ENCODE assay signal across 38 cellular contexts in the genomic region with DNA sequence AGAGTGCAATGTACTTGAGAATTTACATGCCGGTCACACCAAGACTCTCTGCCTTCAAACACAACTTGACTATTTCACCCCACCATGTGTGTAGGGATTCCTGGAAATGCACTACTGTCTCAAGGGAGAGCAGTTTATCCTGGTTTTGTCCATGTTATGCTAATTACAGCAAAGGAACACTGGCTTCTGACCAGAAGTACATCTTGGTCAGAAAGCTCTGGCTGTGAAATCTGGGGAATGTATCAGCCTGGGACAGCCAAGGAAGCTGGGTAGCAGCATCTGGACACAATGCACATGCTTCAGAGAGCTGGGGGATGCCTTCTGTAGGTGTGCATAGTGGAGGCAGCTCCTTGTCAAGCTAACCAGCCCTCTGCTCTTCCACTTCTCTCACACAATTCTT.
"Had no signal": no experiment of that assay in that cellular context is flagged by ENCODE, and none has a peak within 500 bp of the region (broad histone marks: within the 10 kb centered on the region; RNA-seq: fewer than 3 reads in every experiment).

No MANE protein-coding gene starts in this region.

- H3K27me3 ChIP-seq: Peyer's patch, SJSA1 had no signal

- DNase-seq: activated CD4-positive, alpha-beta T cell treated with anti-CD3 and anti-CD28 coated beads for 36 hours; activated CD4-positive, alpha-beta T cell treated with anti-CD3 and anti-CD28 coated beads, Interleukin-2, amount 10 ng/mL, durations not matched to agents 7 days and 5 days; activated CD4-positive, alpha-beta T cell treated with anti-CD3 and anti-CD28 coated beads, Interleukin-2, amount 50 U/mL, for 48 hours; activated CD8-positive, alpha-beta T cell treated with anti-CD3 and anti-CD28 coated beads, Interleukin-2, amount 10 ng/mL, durations not matched to agents 7 days and 5 days; activated gamma-delta T cell treated with Interleukin-2 at 50 U/mL for 16 hours; activated naive CD4-positive, alpha-beta T cell treated with anti-CD3 and anti-CD28 coated beads, Interleukin-2, amount 10 ng/mL, durations not matched to agents 7 days and 5 days; activated naive CD8-positive, alpha-beta T cell treated with anti-CD3 and anti-CD28 coated beads, Interleukin-2, amount 50 U/mL, for 24 hours; activated T-cell treated with anti-CD3 and anti-CD28 coated beads, Interleukin-2, amount 50 U/mL, for 4 hours; amygdala; caudate nucleus; MM.1S; MV-4-11; NCI-H1092; NCI-H1417; NCI-H146; NCI-H187; NCI-H2029 treated with DMSO at 0.1 percent for 48 hours; NCI-H2171 treated with DMSO at 0.1 percent for 48 hours; NCI-H226; NCI-H446 treated with DMSO at 0.1 percent for 48 hours; NCI-H524; NCI-H69; PC-3; Peyer's patch; RPMI8226; SHP77 treated with DMSO at 0.1 percent for 48 hours; SK-N-SH had no signal

- H3K4me1 ChIP-seq: Peyer's patch, SJSA1 had no signal

- H3K27ac ChIP-seq: KMS-11, Peyer's patch, SJSA1 had no signal

- H3K36me3 ChIP-seq: Peyer's patch, SJSA1 had no signal

- H3K9me3 ChIP-seq: Peyer's patch, SJSA1, SK-N-SH had no signal

- ATAC-seq: activated CD4-positive, alpha-beta T cell treated with anti-CD3 and anti-CD28 coated beads for 36 hours; activated CD4-positive, CD25-positive, alpha-beta regulatory T cell treated with anti-CD3 and anti-CD28 coated beads, Interleukin-2, amount 50 U/mL, for 24 hours; activated CD8-positive, alpha-beta T cell treated with anti-CD3 and anti-CD28 coated beads, Interleukin-2, amount 10 ng/mL, durations not matched to agents 7 days and 5 days; activated naive CD8-positive, alpha-beta T cell treated with anti-CD3 and anti-CD28 coated beads, Interleukin-2, amount 50 U/mL, for 24 hours; activated T-cell treated with anti-CD3 and anti-CD28 coated beads, Interleukin-2, amount 50 U/mL, for 4 hours; PC-3; WTC11 had no signal

- H3K27me3 Mint-ChIP-seq: activated CD4-positive, alpha-beta T cell treated with anti-CD3 and anti-CD28 coated beads for 36 hours; activated CD4-positive, alpha-beta T cell treated with anti-CD3 and anti-CD28 coated beads, Interleukin-2, amount 10 ng/mL, durations not matched to agents 7 days and 5 days; activated naive CD4-positive, alpha-beta T cell treated with anti-CD3 and anti-CD28 coated beads, Interleukin-2, amount 10 ng/mL, durations not matched to agents 7 days and 5 days; activated naive CD8-positive, alpha-beta T cell; activated naive CD8-positive, alpha-beta T cell treated with anti-CD3 and anti-CD28 coated beads, Interleukin-2, amount 50 U/mL, for 24 hours; brain had no signal

- H3K4me2 ChIP-seq: KMS-11, SK-N-SH had no signal

- H3K4me3 Mint-ChIP-seq: activated CD4-positive, alpha-beta T cell treated with anti-CD3 and anti-CD28 coated beads for 36 hours; activated CD4-positive, alpha-beta T cell treated with anti-CD3 and anti-CD28 coated beads, Interleukin-2, amount 10 ng/mL, durations not matched to agents 7 days and 5 days; activated CD8-positive, alpha-beta T cell treated with anti-CD3 and anti-CD28 coated beads, Interleukin-2, amount 10 ng/mL, durations not matched to agents 7 days and 5 days; activated naive CD4-positive, alpha-beta T cell treated with anti-CD3 and anti-CD28 coated beads, Interleukin-2, amount 10 ng/mL, durations not matched to agents 7 days and 5 days; activated naive CD8-positive, alpha-beta T cell; activated naive CD8-positive, alpha-beta T cell treated with anti-CD3 and anti-CD28 coated beads, Interleukin-2, amount 50 U/mL, for 24 hours; activated T-cell treated with anti-CD3 and anti-CD28 coated beads, Interleukin-2, amount 50 U/mL, for 4 hours; activated T-helper 1 cell treated with anti-CD3 and anti-CD28 coated beads, Interleukin-12 subunit alpha, Interleukin-12 subunit beta, Interleukin-2, Interleukin-4 antibody, amounts not matched to agents 30 ng/mL and 10 ng/mL and 1 ng/mL, durations not matched to agents 14 hours and 24 hours and 36 hours; brain; T-helper 1 cell treated with Interleukin-12 subunit alpha and Interleukin-12 subunit beta and Interleukin-4 antibody, amounts not matched to agents 30 μg/mL and 1 μg/mL, for 36 hours; T-helper 2 cell treated with Interferon-gamma antibody and Interleukin-4, amounts not matched to agents 5 μg/mL and 100 μg/mL, for 36 hours; WTC11 had no signal

- H3K4me3 ChIP-seq: Peyer's patch, SJSA1 had no signal

- FAIRE-seq: bronchial epithelial cell, TTC549 had no signal

- H3K36me3 Mint-ChIP-seq: activated naive CD4-positive, alpha-beta T cell treated with anti-CD3 and anti-CD28 coated beads, Interleukin-2, amount 10 ng/mL, durations not matched to agents 7 days and 5 days; activated naive CD8-positive, alpha-beta T cell; brain; WTC11 had no signal

- H3K9me3 Mint-ChIP-seq: activated CD4-positive, alpha-beta T cell treated with anti-CD3 and anti-CD28 coated beads, Interleukin-2, amount 10 ng/mL, durations not matched to agents 7 days and 5 days; activated naive CD4-positive, alpha-beta T cell treated with anti-CD3 and anti-CD28 coated beads, Interleukin-2, amount 10 ng/mL, durations not matched to agents 7 days and 5 days; activated naive CD8-positive, alpha-beta T cell treated with anti-CD3 and anti-CD28 coated beads, Interleukin-2, amount 50 U/mL, for 24 hours; activated T-helper 1 cell treated with anti-CD3 and anti-CD28 coated beads, Interleukin-12 subunit alpha, Interleukin-12 subunit beta, Interleukin-2, Interleukin-4 antibody, amounts not matched to agents 30 ng/mL and 10 ng/mL and 1 ng/mL, durations not matched to agents 14 hours and 24 hours and 36 hours; brain; T-helper 1 cell treated with Interleukin-12 subunit alpha and Interleukin-12 subunit beta and Interleukin-4 antibody, amounts not matched to agents 30 μg/mL and 1 μg/mL, for 36 hours; T-helper 2 cell treated with Interferon-gamma antibody and Interleukin-4, amounts not matched to agents 5 μg/mL and 100 μg/mL, for 36 hours; WTC11 had no signal

- H3K9ac ChIP-seq: KMS-11, SK-N-SH had no signal

- H3K4me1 Mint-ChIP-seq: activated CD4-positive, alpha-beta T cell treated with anti-CD3 and anti-CD28 coated beads for 36 hours; activated CD4-positive, alpha-beta T cell treated with anti-CD3 and anti-CD28 coated beads, Interleukin-2, amount 10 ng/mL, durations not matched to agents 7 days and 5 days; activated naive CD4-positive, alpha-beta T cell treated with anti-CD3 and anti-CD28 coated beads, Interleukin-2, amount 10 ng/mL, durations not matched to agents 7 days and 5 days; activated naive CD8-positive, alpha-beta T cell treated with anti-CD3 and anti-CD28 coated beads, Interleukin-2, amount 50 U/mL, for 24 hours had no signal

- H3K27ac Mint-ChIP-seq: activated CD4-positive, alpha-beta T cell treated with anti-CD3 and anti-CD28 coated beads for 36 hours; activated CD4-positive, alpha-beta T cell treated with anti-CD3 and anti-CD28 coated beads, Interleukin-2, amount 10 ng/mL, durations not matched to agents 7 days and 5 days; activated CD8-positive, alpha-beta T cell treated with anti-CD3 and anti-CD28 coated beads, Interleukin-2, amount 10 ng/mL, durations not matched to agents 7 days and 5 days; activated naive CD4-positive, alpha-beta T cell treated with anti-CD3 and anti-CD28 coated beads, Interleukin-2, amount 10 ng/mL, durations not matched to agents 7 days and 5 days; activated naive CD8-positive, alpha-beta T cell; activated naive CD8-positive, alpha-beta T cell treated with anti-CD3 and anti-CD28 coated beads, Interleukin-2, amount 50 U/mL, for 24 hours; activated T-helper 1 cell treated with anti-CD3 and anti-CD28 coated beads, Interleukin-12 subunit alpha, Interleukin-12 subunit beta, Interleukin-2, Interleukin-4 antibody, amounts not matched to agents 30 ng/mL and 10 ng/mL and 1 ng/mL, durations not matched to agents 14 hours and 24 hours and 36 hours; brain; T-helper 1 cell treated with Interleukin-12 subunit alpha and Interleukin-12 subunit beta and Interleukin-4 antibody, amounts not matched to agents 30 μg/mL and 1 μg/mL, for 36 hours; T-helper 2 cell treated with Interferon-gamma antibody and Interleukin-4, amounts not matched to agents 5 μg/mL and 100 μg/mL, for 36 hours; WTC11 had no signal
